In genomic region chr17:17593222-17593620, GRCh38 we compare ENCODE assay signal across 9 cellular contexts. TPM values are rescaled to one million over a fixed set of nuclear protein-coding genes. Genes with fewer than 3 reads are reported as not detected.
DNase-seq lines count a peak whose midpoint lies in the region; ATAC-seq and TF ChIP-seq lines count a peak whose summit lies in the region.
"Had no signal": no experiment of that assay in that cellular context is flagged by ENCODE, and none has a peak within 500 bp of the region (broad histone marks: within the 10 kb centered on the region; RNA-seq: fewer than 3 reads in every experiment).

No MANE protein-coding gene starts in this region.

- H3K27ac ChIP-seq in PC-9 (no peak overlapping the region), epithelial cell of prostate (peak overlapping the region; percentile 86)

- H3K9me3 ChIP-seq in PC-9 (ENCODE audit: insufficient read depth, low read depth) (no peaks in the 10 kb centered on the region), skeletal muscle satellite cell (replicated peaks; ENCODE audit: low read length) (no peaks in the 10 kb centered on the region)

- no peak overlapping the region for H3K9ac ChIP-seq in skeletal muscle satellite cell (ENCODE audit: low read depth, low read length)

- H3K4me3 ChIP-seq in PC-9 (peak overlapping the region; percentile 97; the same call in 1 of the 2 replicates), skeletal muscle satellite cell (ENCODE audit: low read length) (no peak overlapping the region)

- H2AFZ ChIP-seq in PC-9 = no peak overlapping the region

- H3K27me3 ChIP-seq in PC-9 (ENCODE audit: insufficient read depth, low read depth) (no peaks in the 10 kb centered on the region), skeletal muscle satellite cell (ENCODE audit: control insufficient read depth, insufficient read depth, low read length) (no peaks in the 10 kb centered on the region)

- H3K9me2 ChIP-seq in PC-9 (ENCODE audit: insufficient read depth) = no peaks in the 10 kb centered on the region

- H3K4me2 ChIP-seq in PC-9 (peak overlapping the region; percentile 80), skeletal muscle satellite cell (ENCODE audit: low read length) (peak overlapping the region; percentile 85)

- no peak for TF ChIP-seq CTCF in PC-9 (conservative IDR thresholded peaks at IDR 0.05)

- POLR2A ChIA-PET in PC-9 (lab: Charles Lee; ENCODE audit: unreplicated experiment) = no interaction called here

- no peaks in the 10 kb centered on the region for H4K20me1 ChIP-seq in PC-9 (ENCODE audit: insufficient read depth)

- no peak for ATAC-seq in activated T-cell treated with anti-CD3 and anti-CD28 coated beads, Interleukin-2, amount 50 U/mL, for 4 hours
- ATAC-seq in HG03159 (IDR thresholded peaks at IDR 0.05; ENCODE audit: unreplicated experiment) (no peak), GM21737 (IDR thresholded peaks at IDR 0.05; ENCODE audit: unreplicated experiment) (no peak), HG03378 (IDR thresholded peaks at IDR 0.05; ENCODE audit: unreplicated experiment) (no peak)

- intact Hi-C loops in PC-9 (cut with micrococcal nuclease; ENCODE audit: unreplicated experiment) = no loop called here

- peaks cover 1% of the 10 kb centered on the region for H3F3A ChIP-seq in PC-9 (ENCODE audit: insufficient read depth, low read depth)

- H3K9me3 Mint-ChIP-seq in activated T-cell treated with anti-CD3 and anti-CD28 coated beads, Interleukin-2, amount 50 U/mL, for 4 hours = no peaks in the 10 kb centered on the region

- peaks cover 36% of the 10 kb centered on the region for H3K79me2 ChIP-seq in PC-9 (ENCODE audit: low read depth)

- CTCF ChIA-PET in PC-9 (lab: Charles Lee) = no interaction called here

- no peaks in the 10 kb centered on the region for H3K36me3 ChIP-seq in PC-9 (ENCODE audit: low read depth)
- no peaks in the 10 kb centered on the region for H3K36me3 ChIP-seq in skeletal muscle satellite cell (ENCODE audit: insufficient read depth, low read length)

- peaks cover 26% of the 10 kb centered on the region for H3K4me1 ChIP-seq in PC-9 (replicated peaks; ENCODE audit: insufficient read depth)
- H3K4me1 ChIP-seq in skeletal muscle satellite cell (ENCODE audit: control insufficient read depth, insufficient read depth, low read length) = peaks cover 16% of the 10 kb centered on the region

- H3K4me3 Mint-ChIP-seq in activated T-cell treated with anti-CD3 and anti-CD28 coated beads, Interleukin-2, amount 50 U/mL, for 4 hours = peak overlapping the region; percentile 93

- BruUV-seq in PC-9 (replicated peaks; lab: Mats Ljungman, UMichigan) = no TSS peak

- H3K27me3 Mint-ChIP-seq in activated T-cell treated with anti-CD3 and anti-CD28 coated beads, Interleukin-2, amount 50 U/mL, for 4 hours (ENCODE audit: low read depth) = no peaks in the 10 kb centered on the region

- no peaks in the 10 kb centered on the region for H3K36me3 Mint-ChIP-seq in activated T-cell treated with anti-CD3 and anti-CD28 coated beads, Interleukin-2, amount 50 U/mL, for 4 hours (ENCODE audit: insufficient read depth)

- no peak for DNase-seq in activated T-cell treated with anti-CD3 and anti-CD28 coated beads, Interleukin-2, amount 50 U/mL, for 4 hours
- DNase-seq in activated T-cell treated with anti-CD3 and anti-CD28 coated beads, Interleukin-2, amount 50 U/mL, for 1 hour = no peak
- DNase-seq in PC-9 (no peak), epithelial cell of prostate (ENCODE audit: low read depth, low spot score) (no peak)
- DNase-seq: NCI-H1436 had no signal

- H3K4me1 Mint-ChIP-seq in activated T-cell treated with anti-CD3 and anti-CD28 coated beads, Interleukin-2, amount 50 U/mL, for 4 hours (ENCODE audit: low read depth) = peaks cover 19% of the 10 kb centered on the region

RNA-seq across cellular contexts. Expression of gene PEMT, which starts 1.7 kb away (rescaled TPM):
- 10 to 100 TPM; 52.5 to 53.8 (median 53.0) TPM for total RNA-seq in activated T-cell treated with anti-CD3 and anti-CD28 coated beads, Interleukin-2, amount 50 U/mL, for 4 hours
- 61.2 and 107 TPM in 2 replicates for total RNA-seq in PC-9 (2021)
- total RNA-seq in skeletal muscle satellite cell (2012; rRNA removed) = 38.8 and 54.2 TPM in 2 replicates
